ENCODE assay signal across 22 cellular contexts in genomic region chr9:107940622-107941021, GRCh38.
"Had no signal": no experiment of that assay in that cellular context is flagged by ENCODE, and none has a peak within 500 bp of the region (broad histone marks: within the 10 kb centered on the region; RNA-seq: fewer than 3 reads in every experiment).

No MANE protein-coding gene starts in this region.

- H3K9me3 ChIP-seq: SJSA1 had no signal

- H3K27ac ChIP-seq: HL-60, KMS-11, SJSA1, SK-N-MC had no signal

- DNase-seq: Kasumi-1, MV-4-11, NCI-H1048, NCI-H1105, NCI-H1417, NCI-H1436 treated with DMSO at 0.1 percent for 48 hours, NCI-H1694, NCI-H1930, NCI-H2081, NCI-H2107, NCI-H2227 treated with DMSO at 0.1 percent for 48 hours, NCI-H446, NCI-H510A, NCI-H524 treated with DMSO at 0.1 percent for 48 hours, NCI-H774, Right ventricle myocardium superior, RPMI8226, SIG-M5 had no signal

- H3K36me3 ChIP-seq: SJSA1 had no signal

- H3K4me1 ChIP-seq: SJSA1 had no signal

- H3K4me3 ChIP-seq: SJSA1, SK-N-MC had no signal

- H3K4me2 ChIP-seq: KMS-11 had no signal

- H3K9ac ChIP-seq: KMS-11 had no signal

- H3K27me3 ChIP-seq: SJSA1 had no signal
